In the genomic region with DNA sequence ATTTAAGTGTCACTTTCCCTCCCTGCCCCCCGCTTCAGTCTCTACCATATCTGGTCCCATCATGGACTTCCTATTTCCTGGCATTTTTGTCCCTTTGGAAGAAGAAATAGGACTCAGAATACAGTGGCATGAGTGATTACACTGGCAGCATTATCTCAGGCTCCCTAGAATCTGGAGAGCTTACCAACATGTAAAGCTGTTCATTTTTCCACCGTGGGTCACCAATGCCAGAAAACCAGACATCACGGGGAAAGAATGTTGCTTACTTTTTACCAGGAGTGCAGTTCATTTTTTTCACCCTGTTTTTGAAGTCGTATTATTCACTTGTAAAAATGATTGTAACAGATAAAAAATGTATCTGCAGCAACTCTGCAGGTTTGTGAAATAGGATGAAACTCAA, we compare ENCODE assay signal across 14 cellular contexts. TPM values are rescaled to one million over a fixed set of nuclear protein-coding genes. Genes with fewer than 3 reads are reported as not detected.
DNase-seq lines count a peak whose midpoint lies in the region; ATAC-seq and TF ChIP-seq lines count a peak whose summit lies in the region.
"Had no signal": no experiment of that assay in that cellular context is flagged by ENCODE, and none has a peak within 500 bp of the region (broad histone marks: within the 10 kb centered on the region; RNA-seq: fewer than 3 reads in every experiment).

No MANE protein-coding gene starts in this region.

- H3K9me3 ChIP-seq in esophagus muscularis mucosa: no peaks in the 10 kb centered on the region

- TF ChIP-seq CTCF in esophagus muscularis mucosa (IDR thresholded peaks at IDR 0.05) (no peak), osteocyte (IDR thresholded peaks at IDR 0.05) (no peak)

- no peak overlapping the region for H3K4me3 ChIP-seq in esophagus muscularis mucosa

- peaks cover 54 to 80% (median 70%) of the 10 kb centered on the region in 4 donors for H3K4me1 ChIP-seq in esophagus muscularis mucosa

- H3K4me1 Mint-ChIP-seq in osteocyte (ENCODE audit: unreplicated experiment): peaks cover 55% of the 10 kb centered on the region

- peaks cover 15% of the 10 kb centered on the region for H3K36me3 Mint-ChIP-seq in osteocyte (ENCODE audit: unreplicated experiment)

- 57% methylated on average over 4 of the region's 4 CpGs for WGBS in esophagus muscularis mucosa

- DNase-seq in AG08396 (ENCODE audit: low spot score) (peak; percentile 64), NCI-H446 treated with DMSO at 0.1 percent for 48 hours (lab: John Stamatoyannopoulos, UW) (peak; percentile 23), esophagus muscularis mucosa (ENCODE audit: extremely low spot score) (no peak), osteocyte (ENCODE audit: extremely low spot score, unreplicated experiment) (no peak), ACHN (no peak), NOMO-1 treated with dmso at 0.1 percent for 144 hours (lab: John Stamatoyannopoulos, UW; ENCODE audit: unreplicated experiment) (no peak)
- DNase-seq: CD4-positive, CD25-positive, alpha-beta regulatory T cell; cortex of kidney; Karpas-422; nephron progenitor cell; Right ventricle myocardium superior; stimulated activated naive B cell treated with anti-CD40 and anti-IgM and Interleukin-4, amounts not matched to agents 10 μg/mL and 1 μg/mL and 100 μg/mL, for 72 hours had no signal

- ATAC-seq in GM18505 (IDR thresholded peaks at IDR 0.05; ENCODE audit: unreplicated experiment) (no peak), GM19452 (IDR thresholded peaks at IDR 0.05; ENCODE audit: unreplicated experiment) (no peak)
- ATAC-seq: stimulated activated naive B cell treated with anti-CD40 and anti-IgM and Interleukin-4, amounts not matched to agents 10 μg/mL and 1 μg/mL and 100 μg/mL, for 72 hours had no signal

- peak overlapping the region; percentile 63 to 80 (median 68) for H3K27ac ChIP-seq in esophagus muscularis mucosa (replicated peaks in 1 of 4)

- no peaks in the 10 kb centered on the region for H3K27me3 Mint-ChIP-seq in osteocyte (ENCODE audit: unreplicated experiment)
- H3K27me3 Mint-ChIP-seq: CD4-positive, CD25-positive, alpha-beta regulatory T cell; stimulated activated naive B cell treated with anti-CD40 and anti-IgM and Interleukin-4, amounts not matched to agents 10 μg/mL and 1 μg/mL and 100 μg/mL, for 72 hours had no signal

- H3K9me3 Mint-ChIP-seq in osteocyte (ENCODE audit: unreplicated experiment): no peaks in the 10 kb centered on the region
- H3K9me3 Mint-ChIP-seq: CD4-positive, CD25-positive, alpha-beta regulatory T cell; nephron progenitor cell had no signal

- TF ChIP-seq POLR2A in esophagus muscularis mucosa (IDR thresholded peaks at IDR 0.05; ENCODE audit: low read depth) (no peak), GM18505 (IDR thresholded peaks at IDR 0.05; ENCODE audit: borderline replicate concordance, extremely low read depth, insufficient read depth, insufficient read length) (no peak)

- no peaks in the 10 kb centered on the region for H3K36me3 ChIP-seq in esophagus muscularis mucosa

- intact Hi-C loops in esophagus muscularis mucosa (cut with DNase I): loop anchor here (2.0 kb wide), 1 partner anchor 45 kb away; a partner anchor contains a TSS

- H3K4me3 Mint-ChIP-seq in osteocyte (ENCODE audit: unreplicated experiment): no peak overlapping the region
- H3K4me3 Mint-ChIP-seq: CD4-positive, CD25-positive, alpha-beta regulatory T cell; nephron progenitor cell; stimulated activated naive B cell treated with anti-CD40 and anti-IgM and Interleukin-4, amounts not matched to agents 10 μg/mL and 1 μg/mL and 100 μg/mL, for 72 hours had no signal

- TF ChIP-seq EP300 in esophagus muscularis mucosa (IDR thresholded peaks at IDR 0.05): no peak

- H3K27me3 ChIP-seq in esophagus muscularis mucosa: no peaks in the 10 kb centered on the region

- peak overlapping the region; percentile 79 for H3K27ac Mint-ChIP-seq in osteocyte (ENCODE audit: unreplicated experiment)
- H3K27ac Mint-ChIP-seq: stimulated activated naive B cell treated with anti-CD40 and anti-IgM and Interleukin-4, amounts not matched to agents 10 μg/mL and 1 μg/mL and 100 μg/mL, for 72 hours had no signal

- in situ Hi-C loops in ACHN (cut with HindIII; ENCODE audit: low pct_ligation_motif_present, low pct_unique_long_range_greater_than_20kb, low sequenced_read_pairs): no loop called here

RNA-seq across cellular contexts. Expression of a gene that starts 44.8 kb away (rescaled TPM):
- 10 to 100 TPM; 43.8 to 86.3 (median 50.9) TPM for total RNA-seq in esophagus muscularis mucosa
- total RNA-seq in osteocyte: 93.8 and 95.0 TPM in 2 replicates

Comparison
In these comparisons a context has a peak if more than half of its experiments do, and no peak if none do; other contexts are left out.
1. DNase-seq: peak in AG08396 (single experiment) and NCI-H446 treated with DMSO at 0.1 percent for 48 hours (single experiment); none in esophagus muscularis mucosa (single experiment), osteocyte (single experiment), ACHN (single experiment) and NOMO-1 treated with dmso at 0.1 percent for 144 hours (single experiment).